ENCODE assay signal across 4 cellular contexts in the genomic region with DNA sequence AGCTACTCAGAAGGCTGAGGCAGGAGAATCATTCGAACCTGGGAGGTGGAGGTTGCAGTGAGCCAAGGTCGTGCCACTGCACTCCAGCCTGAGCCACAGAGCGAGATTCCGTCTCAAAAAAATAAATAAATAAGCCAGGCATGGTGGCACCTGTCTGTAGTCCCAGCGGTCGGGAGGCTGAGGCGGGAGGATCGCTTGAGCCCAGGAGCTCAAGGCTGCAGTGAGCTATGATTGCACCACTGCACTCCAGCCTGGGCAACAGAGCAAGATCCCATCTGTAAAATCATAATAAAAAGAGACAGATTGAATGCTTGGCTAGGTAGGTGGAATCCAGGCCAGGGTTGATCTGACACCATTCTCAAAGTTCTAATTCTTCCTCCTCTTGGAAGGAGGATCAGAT. TPM values are rescaled to one million over a fixed set of nuclear protein-coding genes. Genes with fewer than 3 reads are reported as not detected.
"Had no signal": no experiment of that assay in that cellular context is flagged by ENCODE, and none has a peak within 500 bp of the region (broad histone marks: within the 10 kb centered on the region; RNA-seq: fewer than 3 reads in every experiment).

No MANE protein-coding gene starts in this region.

RNA-seq across cellular contexts. Expression of a gene that starts 36.5 kb away (rescaled TPM):
- total RNA-seq: bronchial epithelial cell, LHCN-M2, PC-3, Right ventricle myocardium inferior had no signal
